ENCODE assay signal across 2 cellular contexts in the genomic region with DNA sequence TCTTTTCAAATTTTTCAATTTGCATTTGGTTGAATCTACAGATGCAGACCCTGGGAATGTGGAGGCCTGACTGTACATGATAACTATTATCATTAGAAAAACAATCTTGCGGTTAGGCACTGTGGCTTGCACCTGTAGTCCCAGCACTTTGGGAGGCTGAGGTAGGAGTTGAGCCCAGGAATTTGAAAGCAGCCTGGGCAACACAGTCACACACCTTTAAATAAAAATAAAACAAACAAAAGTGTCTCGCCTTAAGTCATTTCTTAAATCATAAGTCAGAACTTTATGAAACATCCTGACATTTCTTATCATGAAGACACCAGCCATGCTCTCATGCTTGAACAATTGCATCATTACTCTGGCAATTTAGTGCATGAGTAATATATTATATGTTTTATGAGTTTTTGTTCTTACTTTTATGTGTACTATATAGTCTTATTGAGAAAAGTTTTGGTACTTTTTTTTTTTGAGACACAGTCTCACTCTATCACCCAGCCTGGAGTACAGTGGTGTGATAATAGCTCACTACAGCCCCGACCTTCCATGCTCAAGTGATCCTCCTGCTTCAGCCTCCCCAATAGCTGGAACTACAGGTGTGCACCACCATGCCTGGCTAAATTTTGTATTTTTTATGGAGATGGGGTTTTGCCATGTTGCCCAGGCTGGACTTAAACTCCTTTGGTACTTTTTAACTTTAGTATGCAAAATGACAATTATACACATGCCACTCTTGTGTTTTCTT.
A peak's percentile ranks its signal among the peaks of the same experiment; 100 is the strongest.
TF ChIP-seq lines count a peak whose summit lies in the region.

No MANE protein-coding gene starts in this region.

TF ChIP-seq in SK-N-SH, 30 proteins besides CTCF, POLR2A, EP300 and RAD21:
- TF ChIP-seq PBX3 (IDR thresholded peaks at IDR 0.05) (peak; percentile 37; the same call in 1 of the 2 replicates), FOSL2 (IDR thresholded peaks at IDR 0.05; ENCODE audit: borderline replicate concordance, low read depth) (no peak)
TF ChIP-seq in SK-N-SH: peak in this region for 1.

TF ChIP-seq in SK-N-SH treated with all-trans-retinoic acid at 6 μM for 48 hours, 23 proteins besides CTCF, POLR2A, EP300 and RAD21:
- TF ChIP-seq CSRNP3 (CRISPR knock-in tag; IDR thresholded peaks at IDR 0.05) (no peak), PATZ1 (CRISPR knock-in tag; IDR thresholded peaks at IDR 0.05; ENCODE audit: borderline replicate concordance) (no peak), ARNTL (CRISPR knock-in tag; IDR thresholded peaks at IDR 0.05; ENCODE audit: borderline replicate concordance, low read depth) (no peak), OSR1 (CRISPR knock-in tag; IDR thresholded peaks at IDR 0.05) (no peak), ZFP30 (CRISPR knock-in tag; IDR thresholded peaks at IDR 0.05) (no peak), POU6F1 (CRISPR knock-in tag; IDR thresholded peaks at IDR 0.05; ENCODE audit: borderline replicate concordance, low read depth) (no peak)
